Comparison of ENCODE assay signal across 19 cellular contexts in the genomic region with DNA sequence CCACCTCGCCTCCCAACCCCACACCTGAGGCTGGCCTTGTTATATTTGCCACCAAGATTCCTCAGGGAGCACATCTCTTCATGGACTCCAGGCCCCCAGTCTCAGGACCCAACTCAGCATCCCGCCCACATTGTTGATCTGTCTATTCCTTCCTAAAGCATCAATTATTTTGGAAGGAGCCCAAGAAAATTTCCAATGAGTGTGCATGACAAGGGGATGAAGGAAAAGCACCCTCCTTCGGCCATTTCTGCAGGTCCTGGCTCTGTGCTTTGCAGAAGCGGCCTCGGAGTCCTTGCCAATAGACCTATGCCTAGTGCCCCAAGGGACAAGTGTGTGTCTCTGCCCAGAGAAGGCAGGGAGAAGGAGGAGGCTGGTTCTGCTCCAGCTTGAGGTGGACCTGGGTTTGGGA.
A peak's percentile ranks its signal among the peaks of the same experiment; 100 is the strongest.
DNase-seq lines count a peak whose midpoint lies in the region; ATAC-seq and TF ChIP-seq lines count a peak whose summit lies in the region.
"Had no signal": no experiment of that assay in that cellular context is flagged by ENCODE, and none has a peak within 500 bp of the region (broad histone marks: within the 10 kb centered on the region; RNA-seq: fewer than 3 reads in every experiment).

No MANE protein-coding gene starts in this region.

- H3K9me3 ChIP-seq in left ventricle myocardium inferior (replicated peaks) (no peaks in the 10 kb centered on the region), esophagus muscularis mucosa (no peaks in the 10 kb centered on the region), psoas muscle (no peaks in the 10 kb centered on the region), uterus (no peaks in the 10 kb centered on the region)
- H3K9me3 ChIP-seq: body of pancreas, HAP-1, thyroid gland had no signal

- ATAC-seq in Right ventricle myocardium inferior (no peak), psoas muscle (no peak), GM21619 (IDR thresholded peaks at IDR 0.05; ENCODE audit: unreplicated experiment) (no peak)
- ATAC-seq: activated CD8-positive, alpha-beta T cell treated with anti-CD3 and anti-CD28 coated beads, Interleukin-2, amount 10 ng/mL, durations not matched to agents 7 days and 5 days; stimulated activated naive B cell treated with anti-CD40 and anti-IgM and Interleukin-4, amounts not matched to agents 10 μg/mL and 1 μg/mL and 100 μg/mL, for 72 hours had no signal

- intact Hi-C loops in left ventricle myocardium inferior (cut with micrococcal nuclease) (no loop called here), Right ventricle myocardium inferior (cut with DNase I) (loop anchor here (2.0 to 5.0 kb wide), 3 partner anchors 124 to 273 kb away; partner anchors contain the start of gene GADD45G), esophagus muscularis mucosa (cut with DNase I) (no loop called here), psoas muscle (cut with DNase I) (loop anchor here (2.0 to 10.0 kb wide), 3 partner anchors 193 to 273 kb away; partner anchors contain the start of gene GADD45G (in 1 of the 2)), uterus (cut with DNase I; ENCODE audit: low total_unique reads) (no loop called here)

- no peak for TF ChIP-seq EP300 in esophagus muscularis mucosa (IDR thresholded peaks at IDR 0.05)

- no peak for DNase-seq in left ventricle myocardium inferior
- DNase-seq in Right ventricle myocardium inferior (ENCODE audit: missing footprints): no peak
- peak; percentile 66 for DNase-seq in esophagus muscularis mucosa (ENCODE audit: extremely low spot score)
- DNase-seq in psoas muscle: no peak
- peak; percentile 5 to 9 for DNase-seq in uterus
- no peak for DNase-seq in GOT3 (lab: John Stamatoyannopoulos, UW)
- no peak for DNase-seq in HuH-7 (ENCODE audit: low spot score)
- DNase-seq: activated CD4-positive, CD25-positive, alpha-beta regulatory T cell; activated CD8-positive, alpha-beta T cell treated with anti-CD3 and anti-CD28 coated beads, Interleukin-2, amount 10 ng/mL, durations not matched to agents 7 days and 5 days; activated naive CD8-positive, alpha-beta T cell treated with anti-CD3 and anti-CD28 coated beads for 36 hours; KBM-7; NCI-H2227 treated with DMSO at 0.1 percent for 48 hours; PC-9; stimulated activated CD4-positive, alpha-beta T cell treated with anti-CD3 and anti-CD28 coated beads, Interleukin-1b, Interleukin-23, amount 100 ng/mL, for 48 hours; stimulated activated naive B cell treated with anti-CD40 and anti-IgM and Interleukin-4, amounts not matched to agents 10 μg/mL and 1 μg/mL and 100 μg/mL, for 72 hours had no signal

- H3K36me3 ChIP-seq in left ventricle myocardium inferior: no peaks in the 10 kb centered on the region
- no peaks in the 10 kb centered on the region for H3K36me3 ChIP-seq in esophagus muscularis mucosa
- H3K36me3 ChIP-seq in psoas muscle (ENCODE audit: insufficient read depth in 1 of 2, low read depth in 1 of 2): no peaks in the 10 kb centered on the region
- H3K36me3 ChIP-seq in uterus: no peaks in the 10 kb centered on the region
- H3K36me3 ChIP-seq: HAP-1, thyroid gland had no signal

- H3K4me3 ChIP-seq in left ventricle myocardium inferior (no peak overlapping the region), esophagus muscularis mucosa (no peak overlapping the region), psoas muscle (no peak overlapping the region), uterus (no peak overlapping the region)
- H3K4me3 ChIP-seq: body of pancreas, HAP-1, PC-9, thyroid gland had no signal

- H3K4me1 ChIP-seq in left ventricle myocardium inferior (peaks cover 76% of the 10 kb centered on the region), esophagus muscularis mucosa (peaks cover 57 to 64% (median 60%) of the 10 kb centered on the region in 4 donors), psoas muscle (peaks cover 56% of the 10 kb centered on the region), uterus (peaks cover 0 to 3% of the 10 kb centered on the region in 2 donors)
- H3K4me1 ChIP-seq: HAP-1 had no signal

- TF ChIP-seq POLR2A in esophagus muscularis mucosa (IDR thresholded peaks at IDR 0.05; ENCODE audit: low read depth) (no peak), uterus (IDR thresholded peaks at IDR 0.05) (no peak)

- H3K27ac ChIP-seq in left ventricle myocardium inferior (replicated peaks) (peak overlapping the region; percentile 95), esophagus muscularis mucosa (replicated peaks in 1 of 4) (peak overlapping the region in 1 of 4 donors; percentile 12), psoas muscle (peak overlapping the region; percentile 72), uterus (no peak overlapping the region)
- H3K27ac ChIP-seq: PC-9, thyroid gland had no signal

- 95% methylated on average over 5 of the region's 5 CpGs for WGBS in esophagus muscularis mucosa
- 44 to 74% (median 60%) methylated on average over 5 of the region's 5 CpGs for whole genome bisulfite sequencing in psoas muscle, 3 donors

- no peaks in the 10 kb centered on the region for H3K27me3 ChIP-seq in left ventricle myocardium inferior (ENCODE audit: low read depth)
- H3K27me3 ChIP-seq in esophagus muscularis mucosa: no peaks in the 10 kb centered on the region
- no peaks in the 10 kb centered on the region for H3K27me3 ChIP-seq in psoas muscle (ENCODE audit: insufficient read depth in 3 of 3, low read length in 2 of 3)
- H3K27me3 ChIP-seq in uterus: no peaks in the 10 kb centered on the region
- H3K27me3 ChIP-seq: body of pancreas, thyroid gland had no signal

- TF ChIP-seq CTCF in left ventricle myocardium inferior (IDR thresholded peaks at IDR 0.05; ENCODE audit: borderline replicate concordance) (no peak), esophagus muscularis mucosa (IDR thresholded peaks at IDR 0.05) (no peak), psoas muscle (IDR thresholded peaks at IDR 0.05) (no peak), uterus (IDR thresholded peaks at IDR 0.05) (no peak)

Comparison
In these comparisons a context has a peak if more than half of its experiments do, and no peak if none do; other contexts are left out.
1. intact Hi-C loops: an anchor here in Right ventricle myocardium inferior (2.0 to 5.0 kb wide) and psoas muscle (2.0 to 10.0 kb wide); none called in left ventricle myocardium inferior, esophagus muscularis mucosa and uterus.
2. DNase-seq: peak in esophagus muscularis mucosa (single experiment) and uterus (2 of 2); none in left ventricle myocardium inferior (single experiment), Right ventricle myocardium inferior (single experiment), psoas muscle (0 of 2), GOT3 (single experiment) and HuH-7 (single experiment).
3. H3K27ac ChIP-seq: peak in left ventricle myocardium inferior (single experiment) and psoas muscle (single experiment); none in uterus (0 of 2).